ENCODE assay signal across 2 cellular contexts in genomic region chr20:64112691-64113443, GRCh38.
TF ChIP-seq lines count a peak whose summit lies in the region.

No MANE protein-coding gene starts in this region.

TF ChIP-seq in A549, 52 proteins besides CTCF, POLR2A, EP300 and RAD21:
- TF ChIP-seq CBX8 (IDR thresholded peaks at IDR 0.05) (no peak), FOSL2 (IDR thresholded peaks at IDR 0.05) (no peak), FOSL2 (CRISPR knock-in tag; IDR thresholded peaks at IDR 0.05) (no peak), RNF2 (IDR thresholded peaks at IDR 0.05; ENCODE audit: borderline replicate concordance, low read depth) (no peak), EHF (CRISPR knock-in tag; IDR thresholded peaks at IDR 0.05) (no peak), RARB (CRISPR knock-in tag; IDR thresholded peaks at IDR 0.05) (no peak), ZFP36 (IDR thresholded peaks at IDR 0.05; ENCODE audit: borderline replicate concordance, partially characterized antibody) (peak; percentile 68)
- TF ChIP-seq, protein P1, sequence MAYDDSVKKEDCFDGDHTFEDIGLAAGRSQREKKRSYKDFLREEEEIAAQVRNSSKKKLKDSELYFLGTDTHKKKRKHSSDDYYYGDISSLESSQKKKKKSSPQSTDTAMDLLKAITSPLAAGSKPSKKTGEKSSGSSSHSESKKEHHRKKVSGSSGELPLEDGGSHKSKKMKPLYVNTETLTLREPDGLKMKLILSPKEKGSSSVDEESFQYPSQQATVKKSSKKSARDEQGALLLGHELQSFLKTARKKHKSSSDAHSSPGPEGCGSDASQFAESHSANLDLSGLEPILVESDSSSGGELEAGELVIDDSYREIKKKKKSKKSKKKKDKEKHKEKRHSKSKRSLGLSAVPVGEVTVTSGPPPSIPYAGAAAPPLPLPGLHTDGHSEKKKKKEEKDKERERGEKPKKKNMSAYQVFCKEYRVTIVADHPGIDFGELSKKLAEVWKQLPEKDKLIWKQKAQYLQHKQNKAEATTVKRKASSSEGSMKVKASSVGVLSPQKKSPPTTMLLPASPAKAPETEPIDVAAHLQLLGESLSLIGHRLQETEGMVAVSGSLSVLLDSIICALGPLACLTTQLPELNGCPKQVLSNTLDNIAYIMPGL (CRISPR knock-in tag; IDR thresholded peaks at IDR 0.05; ENCODE audit: borderline replicate concordance) = no peak

TF ChIP-seq in H1, 55 proteins besides CTCF, POLR2A, EP300 and RAD21:
- no peak for TF ChIP-seq HDAC2 (IDR thresholded peaks at IDR 0.05; ENCODE audit: borderline replicate concordance in 1 of 2, low read depth in 2 of 2, low read length in 2 of 2)
- TF ChIP-seq RXRA (IDR thresholded peaks at IDR 0.05; ENCODE audit: insufficient read depth, low read depth, low read length) = no peak
- TF ChIP-seq GTF2F1 (IDR thresholded peaks at IDR 0.05; ENCODE audit: borderline replicate concordance, low read depth, low read length) = no peak
- TF ChIP-seq CREB1 (IDR thresholded peaks at IDR 0.05) = no peak
- TF ChIP-seq BRCA1 (IDR thresholded peaks at IDR 0.05; ENCODE audit: low read depth, low read length) = no peak
- TF ChIP-seq RFX5 (IDR thresholded peaks at IDR 0.05; ENCODE audit: borderline replicate concordance, low read depth, low read length) = no peak
- no peak for TF ChIP-seq RNF2 (IDR thresholded peaks at IDR 0.05; ENCODE audit: borderline replicate concordance, low read depth, low read length, missing control alignments, poor library complexity, severe bottlenecking)
